ENCODE assay signal across 16 cellular contexts in genomic region chr6:44258921-44259320, GRCh38. TPM values are rescaled to one million over a fixed set of nuclear protein-coding genes. Genes with fewer than 3 reads are reported as not detected.
A peak's percentile ranks its signal among the peaks of the same experiment; 100 is the strongest.
DNase-seq lines count a peak whose midpoint lies in the region; ATAC-seq and TF ChIP-seq lines count a peak whose summit lies in the region.
"Had no signal": no experiment of that assay in that cellular context is flagged by ENCODE, and none has a peak within 500 bp of the region (broad histone marks: within the 10 kb centered on the region; RNA-seq: fewer than 3 reads in every experiment).

No MANE protein-coding gene starts in this region.

- H3K27me3 Mint-ChIP-seq in CD4-positive, alpha-beta memory T cell, result no peaks in the 10 kb centered on the region
- H3K27me3 Mint-ChIP-seq in activated naive CD8-positive, alpha-beta T cell treated with anti-CD3 and anti-CD28 coated beads for 36 hours, result peaks cover 6% of the 10 kb centered on the region
- no peaks in the 10 kb centered on the region for H3K27me3 Mint-ChIP-seq in natural killer cell treated with Interleukin-12 subunit alpha and Interleukin-12 subunit beta and Interleukin-15 and Interleukin-18, amount 100 ng/mL, for 72 hours

- POLR2A ChIA-PET in CD4-positive, alpha-beta memory T cell (lab: Charles Lee; ENCODE audit: partially characterized antibody), result interaction anchor here (5.9 kb wide), 1 partner anchor 12 kb away, joined by 217 read pairs; the partner anchor contains the start of gene HSP90AB1

- peaks cover 8 to 55% of the 10 kb centered on the region in 2 donors for H3K36me3 Mint-ChIP-seq in CD4-positive, alpha-beta memory T cell
- H3K36me3 Mint-ChIP-seq in activated naive CD8-positive, alpha-beta T cell treated with anti-CD3 and anti-CD28 coated beads for 36 hours, result peaks cover 54% of the 10 kb centered on the region
- H3K36me3 Mint-ChIP-seq in natural killer cell treated with Interleukin-12 subunit alpha and Interleukin-12 subunit beta and Interleukin-15 and Interleukin-18, amount 100 ng/mL, for 72 hours, result peaks cover 15% of the 10 kb centered on the region

- no peak for TF ChIP-seq CTCF in GM12864 (IDR thresholded peaks at IDR 0.05; ENCODE audit: low read depth, low read length, missing control alignments)

- CTCF ChIA-PET in CD4-positive, alpha-beta memory T cell (lab: Charles Lee; ENCODE audit: partially characterized antibody), result interaction anchor here (0.7 to 8.8 kb wide), 2 partner anchors 9 to 127 kb away, joined by 3 to 82 read pairs; partner anchors contain the start of genes NFKBIE and TMEM151B

- peaks cover 40% of the 10 kb centered on the region for H3K36me3 ChIP-seq in CD4-positive, alpha-beta memory T cell (ENCODE audit: insufficient read depth, low read length)

- no peak for DNase-seq in CD4-positive, alpha-beta memory T cell
- no peak for DNase-seq in GM12864 (ENCODE audit: low read depth)
- DNase-seq in activated naive CD8-positive, alpha-beta T cell treated with anti-CD3 and anti-CD28 coated beads for 36 hours, result no peak
- DNase-seq in natural killer cell treated with Interleukin-12 subunit alpha and Interleukin-12 subunit beta and Interleukin-15 and Interleukin-18, amount 100 ng/mL, for 72 hours (ENCODE audit: low spot score), result no peak
- DNase-seq: C1 segment of cervical spinal cord; hippocampal formation; NCI-H1417 treated with DMSO at 0.1 percent for 48 hours; NCI-H345; OCI-M1; stimulated activated CD4-positive, alpha-beta T cell treated with anti-CD3 and anti-CD28 coated beads, Interleukin-12 subunit alpha, Interleukin-12 subunit beta, amount 100 ng/mL, for 4 hours had no signal

- intact Hi-C loops in CD4-positive, alpha-beta memory T cell (cut with micrococcal nuclease), result no loop called here

- H3K9me3 ChIP-seq in CD4-positive, alpha-beta memory T cell (ENCODE audit: control insufficient read depth in 1 of 2, low read length in 2 of 2), result no peaks in the 10 kb centered on the region
- H3K9me3 ChIP-seq: prostate gland had no signal

- H3K27ac ChIP-seq in CD4-positive, alpha-beta memory T cell (ENCODE audit: low read depth, low read length), result no peak overlapping the region
- H3K27ac ChIP-seq: prostate gland had no signal

- H3K4me1 ChIP-seq in CD4-positive, alpha-beta memory T cell (ENCODE audit: insufficient read depth, low read length), result peaks cover 58% of the 10 kb centered on the region

- peak overlapping the region; percentile 31 to 97 (median 80) for H3K27ac Mint-ChIP-seq in CD4-positive, alpha-beta memory T cell
- H3K27ac Mint-ChIP-seq in activated naive CD8-positive, alpha-beta T cell treated with anti-CD3 and anti-CD28 coated beads for 36 hours, result peak overlapping the region; percentile 92
- H3K27ac Mint-ChIP-seq in natural killer cell treated with Interleukin-12 subunit alpha and Interleukin-12 subunit beta and Interleukin-15 and Interleukin-18, amount 100 ng/mL, for 72 hours, result peak overlapping the region; percentile 74 to 93

- peaks cover 0 to 5% (median 0%) of the 10 kb centered on the region in 8 donors for H3K9me3 Mint-ChIP-seq in CD4-positive, alpha-beta memory T cell
- H3K9me3 Mint-ChIP-seq in activated naive CD8-positive, alpha-beta T cell treated with anti-CD3 and anti-CD28 coated beads for 36 hours, result no peaks in the 10 kb centered on the region
- no peaks in the 10 kb centered on the region for H3K9me3 Mint-ChIP-seq in natural killer cell treated with Interleukin-12 subunit alpha and Interleukin-12 subunit beta and Interleukin-15 and Interleukin-18, amount 100 ng/mL, for 72 hours

- peaks cover 38 to 67% (median 56%) of the 10 kb centered on the region in 4 donors for H3K4me1 Mint-ChIP-seq in CD4-positive, alpha-beta memory T cell
- H3K4me1 Mint-ChIP-seq in activated naive CD8-positive, alpha-beta T cell treated with anti-CD3 and anti-CD28 coated beads for 36 hours, result peaks cover 65% of the 10 kb centered on the region
- peaks cover 64 to 68% of the 10 kb centered on the region in 2 donors for H3K4me1 Mint-ChIP-seq in natural killer cell treated with Interleukin-12 subunit alpha and Interleukin-12 subunit beta and Interleukin-15 and Interleukin-18, amount 100 ng/mL, for 72 hours (ENCODE audit: low read depth in 2 of 2)

- ATAC-seq in natural killer cell treated with Interleukin-12 subunit alpha and Interleukin-12 subunit beta and Interleukin-15 and Interleukin-18, amount 100 ng/mL, for 72 hours, result no peak
- ATAC-seq in GM19035 (IDR thresholded peaks at IDR 0.05; ENCODE audit: unreplicated experiment) (no peak), HG02610 (IDR thresholded peaks at IDR 0.05; ENCODE audit: unreplicated experiment) (no peak), GM21528 (IDR thresholded peaks at IDR 0.05; ENCODE audit: low FRiP score, unreplicated experiment) (no peak)

- no peaks in the 10 kb centered on the region for H3K27me3 ChIP-seq in CD4-positive, alpha-beta memory T cell (ENCODE audit: insufficient read depth, low read length)

- peak overlapping the region in 5 of 8 donors; percentile 8 to 93 (median 86) for H3K4me3 Mint-ChIP-seq in CD4-positive, alpha-beta memory T cell
- peak overlapping the region; percentile 80 for H3K4me3 Mint-ChIP-seq in activated naive CD8-positive, alpha-beta T cell treated with anti-CD3 and anti-CD28 coated beads for 36 hours
- peak overlapping the region; percentile 79 for H3K4me3 Mint-ChIP-seq in natural killer cell treated with Interleukin-12 subunit alpha and Interleukin-12 subunit beta and Interleukin-15 and Interleukin-18, amount 100 ng/mL, for 72 hours

- H3K4me3 ChIP-seq in CD4-positive, alpha-beta memory T cell (ENCODE audit: low read length in 2 of 2), result no peak overlapping the region
- H3K4me3 ChIP-seq in GM12864 (ENCODE audit: low read depth, low read length), result peak overlapping the region; percentile 25; the same call in 1 of the 2 replicates
- H3K4me3 ChIP-seq: prostate gland had no signal

RNA-seq across cellular contexts. Expression of gene SLC35B2, which starts 1.6 kb away (rescaled TPM):
- 10 to 100 TPM; 20.7 to 20.9 TPM for total RNA-seq in CD4-positive, alpha-beta memory T cell
- polyA plus RNA-seq in CD4-positive, alpha-beta memory T cell, result 10 to 100 TPM; 41.6 to 65.3 TPM
- 10 to 100 TPM; 22.8 to 24.9 TPM for total RNA-seq in activated naive CD8-positive, alpha-beta T cell treated with anti-CD3 and anti-CD28 coated beads for 36 hours
- total RNA-seq in natural killer cell treated with Interleukin-12 subunit alpha and Interleukin-12 subunit beta and Interleukin-15 and Interleukin-18, amount 100 ng/mL, for 72 hours, result 10 to 100 TPM; 34.6 to 39.4 TPM

RNA-seq across cellular contexts. Expression of gene NFKBIE, which starts 6.4 kb away (rescaled TPM):
- 10 to 100 TPM; 12.7 to 15.0 TPM for total RNA-seq in CD4-positive, alpha-beta memory T cell
- 1 to 10 TPM; 8.0 to 8.3 TPM for polyA plus RNA-seq in CD4-positive, alpha-beta memory T cell
- total RNA-seq in activated naive CD8-positive, alpha-beta T cell treated with anti-CD3 and anti-CD28 coated beads for 36 hours, result 10 to 100 TPM; 22.7 to 24.8 TPM
- total RNA-seq in natural killer cell treated with Interleukin-12 subunit alpha and Interleukin-12 subunit beta and Interleukin-15 and Interleukin-18, amount 100 ng/mL, for 72 hours, result 10 to 100 TPM; 24.1 to 26.1 TPM

RNA-seq across cellular contexts. Expression of gene TMEM151B, which starts 11.3 kb away (rescaled TPM):
- not detected for total RNA-seq in CD4-positive, alpha-beta memory T cell
- polyA plus RNA-seq in CD4-positive, alpha-beta memory T cell, result not detected
- total RNA-seq in activated naive CD8-positive, alpha-beta T cell treated with anti-CD3 and anti-CD28 coated beads for 36 hours, result not detected
- not detected for total RNA-seq in natural killer cell treated with Interleukin-12 subunit alpha and Interleukin-12 subunit beta and Interleukin-15 and Interleukin-18, amount 100 ng/mL, for 72 hours
- total RNA-seq: dermis microvascular lymphatic vessel endothelial cell had no signal
- polyA plus RNA-seq: fibroblast of lung had no signal

RNA-seq across cellular contexts. Expression of gene HSP90AB1, which starts 12.0 kb away (rescaled TPM):
- 100 to 1,000 TPM; 303 to 324 TPM for total RNA-seq in CD4-positive, alpha-beta memory T cell
- polyA plus RNA-seq in CD4-positive, alpha-beta memory T cell, result 100 to 1,000 TPM; 384 to 432 TPM
- total RNA-seq in activated naive CD8-positive, alpha-beta T cell treated with anti-CD3 and anti-CD28 coated beads for 36 hours, result 1,000 to 10,000 TPM; 2,498 to 2,524 TPM
- 1,000 to 10,000 TPM; 1,035 to 1,696 TPM for total RNA-seq in natural killer cell treated with Interleukin-12 subunit alpha and Interleukin-12 subunit beta and Interleukin-15 and Interleukin-18, amount 100 ng/mL, for 72 hours

RNA-seq across cellular contexts. Expression of gene SLC29A1, which starts 35.5 kb away (rescaled TPM):
- total RNA-seq in CD4-positive, alpha-beta memory T cell, result 1 to 10 TPM; 2.1 to 3.1 TPM
- 1 to 10 TPM; 3.4 to 3.7 TPM for polyA plus RNA-seq in CD4-positive, alpha-beta memory T cell
- total RNA-seq in activated naive CD8-positive, alpha-beta T cell treated with anti-CD3 and anti-CD28 coated beads for 36 hours, result 100 to 1,000 TPM in 1 of 2 experiments, 10 to 100 TPM in 1; 92.5 to 102 TPM
- total RNA-seq in natural killer cell treated with Interleukin-12 subunit alpha and Interleukin-12 subunit beta and Interleukin-15 and Interleukin-18, amount 100 ng/mL, for 72 hours, result 10 to 100 TPM; 25.1 to 95.6 TPM
